ENCODE assay signal across 1 cellular context in genomic region chr9:129328357-129329103, GRCh38.
TF ChIP-seq lines count a peak whose summit lies in the region.

No MANE protein-coding gene starts in this region.

TF ChIP-seq in H1, 55 proteins besides CTCF, POLR2A, EP300 and RAD21 (continued from another document):
- TF ChIP-seq NANOG (IDR thresholded peaks at IDR 0.05; ENCODE audit: insufficient read depth, low read depth, low read length, poor library complexity, severe bottlenecking) (no peak), CHD2 (IDR thresholded peaks at IDR 0.05; ENCODE audit: low read length) (no peak), GTF2F1 (IDR thresholded peaks at IDR 0.05; ENCODE audit: borderline replicate concordance, low read depth, low read length) (no peak), SAP30 (IDR thresholded peaks at IDR 0.05; ENCODE audit: insufficient read depth, insufficient replicate concordance, low read length) (no peak), GABPA (IDR thresholded peaks at IDR 0.05; ENCODE audit: borderline replicate concordance, insufficient read depth, low read length) (no peak), BCL11A (IDR thresholded peaks at IDR 0.05; ENCODE audit: low read depth in 2 of 2, low read length in 2 of 2) (no peak)
